8 cellular contexts compared by ENCODE assay signal in genomic region chr1:2643414-2644077, GRCh38. TPM values are rescaled to one million over a fixed set of nuclear protein-coding genes. Genes with fewer than 3 reads are reported as not detected.
DNase-seq lines count a peak whose midpoint lies in the region; ATAC-seq and TF ChIP-seq lines count a peak whose summit lies in the region.

No MANE protein-coding gene starts in this region.

- no peak for TF ChIP-seq POLR2A in GM18505 (IDR thresholded peaks at IDR 0.05; ENCODE audit: borderline replicate concordance, extremely low read depth, insufficient read depth, insufficient read length)

- no peaks in the 10 kb centered on the region for H3K4me1 ChIP-seq in BE2C

- H3K36me3 Mint-ChIP-seq in IgD-negative memory B cell, result no peaks in the 10 kb centered on the region
- H3K36me3 Mint-ChIP-seq in nephron progenitor cell (ENCODE audit: low read depth), result peaks cover 5% of the 10 kb centered on the region

- no peak for DNase-seq in BE2C
- peak in 4 of 10 donors; percentile 12 to 41 (median 26) for DNase-seq in dorsolateral prefrontal cortex
- no peak for DNase-seq in nephron progenitor cell
- DNase-seq in amygdala (lab: John Stamatoyannopoulos, UW), result no peak

- no peak for TF ChIP-seq CTCF in BE2C (IDR thresholded peaks at IDR 0.05; ENCODE audit: low read depth, low read length)
- peak in 3 of 56 donors; percentile 1 to 5 (median 4) for TF ChIP-seq CTCF in dorsolateral prefrontal cortex (IDR thresholded peaks at IDR 0.05 in 54 of 56, conservative IDR thresholded peaks at IDR 0.05 in 2 of 56; ENCODE audit: low read depth in 1 of 56, partially characterized antibody in 56 of 56)
- TF ChIP-seq CTCF in nephron progenitor cell (IDR thresholded peaks at IDR 0.05), result no peak

- H3K9me3 Mint-ChIP-seq in IgD-negative memory B cell (peaks cover 0 to 15% (median 7%) of the 10 kb centered on the region in 3 donors), nephron progenitor cell (peaks cover 29% of the 10 kb centered on the region)

- peak overlapping the region in 1 of 3 donors; percentile 58 for H3K27ac Mint-ChIP-seq in IgD-negative memory B cell
- H3K27ac Mint-ChIP-seq in nephron progenitor cell, result no peak overlapping the region

- ATAC-seq in GM18505 (IDR thresholded peaks at IDR 0.05; ENCODE audit: unreplicated experiment) (no peak), HG03571 (IDR thresholded peaks at IDR 0.05; ENCODE audit: unreplicated experiment) (no peak), GM19324 (IDR thresholded peaks at IDR 0.05; ENCODE audit: low FRiP score, unreplicated experiment) (no peak)

- no peaks in the 10 kb centered on the region for H3K9me3 ChIP-seq in BE2C

- H3K36me3 ChIP-seq in BE2C, result no peaks in the 10 kb centered on the region

- H3K4me3 ChIP-seq in BE2C (ENCODE audit: low read depth, low read length) (peak overlapping the region; percentile 64; the same call in 1 of the 2 replicates), dorsolateral prefrontal cortex (peak overlapping the region; percentile 58 to 100 (median 92))

- peaks cover 3 to 4% (median 4%) of the 10 kb centered on the region in 3 donors for H3K4me1 Mint-ChIP-seq in IgD-negative memory B cell
- peaks cover 5% of the 10 kb centered on the region for H3K4me1 Mint-ChIP-seq in nephron progenitor cell

- H3K27me3 ChIP-seq in BE2C (no peaks in the 10 kb centered on the region), dorsolateral prefrontal cortex (no peaks in the 10 kb centered on the region)

- H3K4me3 Mint-ChIP-seq in IgD-negative memory B cell, result peak overlapping the region; percentile 68 to 87 (median 74)
- peak overlapping the region; percentile 83 for H3K4me3 Mint-ChIP-seq in nephron progenitor cell

- intact Hi-C loops in dorsolateral prefrontal cortex (cut with DNase I), result loop anchor here (5.0 to 10.0 kb wide), 3 partner anchors 51 to 229 kb away; partner anchors contain the start of genes PEX10 (in 1 of the 2) and PRXL2B (in 1 of the 2)

- no peaks in the 10 kb centered on the region for H3K27me3 Mint-ChIP-seq in IgD-negative memory B cell
- H3K27me3 Mint-ChIP-seq in nephron progenitor cell (ENCODE audit: low read depth, poor library complexity), result peaks cover 10% of the 10 kb centered on the region

- H3K27ac ChIP-seq in dorsolateral prefrontal cortex, result peak overlapping the region in 9 of 59 donors; percentile 78 to 96 (median 89)

RNA-seq across cellular contexts. Expression of gene MMEL1, which starts 10.7 kb away (rescaled TPM):
- 32.7 TPM for polyA plus RNA-seq in BE2C (2012; ENCODE audit: insufficient read depth, insufficient read length, low read depth)
- polyA plus RNA-seq in IgD-negative memory B cell, result 5.8 TPM
- total RNA-seq in dorsolateral prefrontal cortex, result 1 to 10 TPM in 86 of 120 experiments, under 1 TPM in 29, not detected in 5; 0.18 to 5.4 (median 1.5) TPM

RNA-seq across cellular contexts. Expression of gene PRXL2B, which starts 57.0 kb away (rescaled TPM):
- polyA plus RNA-seq in BE2C (2012; ENCODE audit: insufficient read depth, insufficient read length, low read depth), result 128 TPM
- 20.3 TPM for polyA plus RNA-seq in IgD-negative memory B cell
- 10 to 100 TPM; 24.0 to 76.4 (median 50.5) TPM for total RNA-seq in dorsolateral prefrontal cortex
